In genomic region chr14:95119336-95119735, GRCh38 we compare ENCODE assay signal across 21 cellular contexts.
"Had no signal": no experiment of that assay in that cellular context is flagged by ENCODE, and none has a peak within 500 bp of the region (broad histone marks: within the 10 kb centered on the region; RNA-seq: fewer than 3 reads in every experiment).

No MANE protein-coding gene starts in this region.

- H3K4me3 ChIP-seq: cardiac muscle cell, colonic mucosa, esophagus muscularis mucosa, lung, mucosa of descending colon, suprapubic skin, upper lobe of right lung had no signal

- H3K4me1 Mint-ChIP-seq: activated CD8-positive, alpha-beta memory T cell treated with anti-CD3 and anti-CD28 coated beads, Interleukin-2, amount 10 ng/mL, durations not matched to agents 7 days and 5 days had no signal

- H3K27me3 Mint-ChIP-seq: activated CD8-positive, alpha-beta memory T cell treated with anti-CD3 and anti-CD28 coated beads, Interleukin-2, amount 10 ng/mL, durations not matched to agents 7 days and 5 days; naive thymus-derived CD4-positive, alpha-beta T cell had no signal

- H3K4me3 Mint-ChIP-seq: activated CD8-positive, alpha-beta memory T cell treated with anti-CD3 and anti-CD28 coated beads, Interleukin-2, amount 10 ng/mL, durations not matched to agents 7 days and 5 days; activated naive CD4-positive, alpha-beta T cell treated with anti-CD3 and anti-CD28 coated beads for 36 hours; naive thymus-derived CD4-positive, alpha-beta T cell had no signal

- H3K9me3 Mint-ChIP-seq: activated naive CD4-positive, alpha-beta T cell treated with anti-CD3 and anti-CD28 coated beads for 36 hours; activated T-helper 2 cell treated with anti-CD3 and anti-CD28 coated beads, Interferon-gamma antibody, Interleukin-2, Interleukin-4, amounts not matched to agents 10 μg/mL and 5 μg/mL and 100 μg/mL, durations not matched to agents 14 hours and 24 hours and 36 hours; naive thymus-derived CD4-positive, alpha-beta T cell had no signal

- DNase-seq: activated CD4-positive, alpha-beta T cell treated with anti-CD3 and anti-CD28 coated beads, Interleukin-2, amount 50 U/mL, for 4 hours; activated CD8-positive, alpha-beta memory T cell treated with anti-CD3 and anti-CD28 coated beads, Interleukin-2, amount 10 ng/mL, durations not matched to agents 7 days and 5 days; activated naive CD4-positive, alpha-beta T cell treated with anti-CD3 and anti-CD28 coated beads for 36 hours; activated T-cell treated with anti-CD3 and anti-CD28 coated beads, Interleukin-2, amount 50 U/mL, for 1 hour; colonic mucosa; glutamatergic neuron; mucosa of descending colon; naive thymus-derived CD4-positive, alpha-beta T cell; right cardiac atrium; small intestine; stimulated activated CD4-positive, alpha-beta T cell treated with anti-CD3 and anti-CD28 coated beads, Interleukin-4, amount 100 ng/mL, for 24 hours; stimulated activated naive CD4-positive, alpha-beta T cell; T-helper 1 cell; T1000; upper lobe of right lung had no signal

- H3K27ac ChIP-seq: cardiac muscle cell, colonic mucosa, esophagus muscularis mucosa, neutrophil, suprapubic skin, upper lobe of right lung had no signal

- H3K27me3 ChIP-seq: cardiac muscle cell, colonic mucosa, esophagus muscularis mucosa, neutrophil, suprapubic skin, upper lobe of right lung had no signal

- H3K27ac Mint-ChIP-seq: activated CD8-positive, alpha-beta memory T cell treated with anti-CD3 and anti-CD28 coated beads, Interleukin-2, amount 10 ng/mL, durations not matched to agents 7 days and 5 days; activated naive CD4-positive, alpha-beta T cell treated with anti-CD3 and anti-CD28 coated beads for 36 hours; activated T-helper 2 cell treated with anti-CD3 and anti-CD28 coated beads, Interferon-gamma antibody, Interleukin-2, Interleukin-4, amounts not matched to agents 10 μg/mL and 5 μg/mL and 100 μg/mL, durations not matched to agents 14 hours and 24 hours and 36 hours had no signal
